In genomic region chr1:97192872-97193572, GRCh38 we compare ENCODE assay signal across 10 cellular contexts.
DNase-seq lines count a peak whose midpoint lies in the region; ATAC-seq and TF ChIP-seq lines count a peak whose summit lies in the region.
"Had no signal": no experiment of that assay in that cellular context is flagged by ENCODE, and none has a peak within 500 bp of the region (broad histone marks: within the 10 kb centered on the region; RNA-seq: fewer than 3 reads in every experiment).

No MANE protein-coding gene starts in this region.

- H3K36me3 Mint-ChIP-seq in activated CD4-positive, alpha-beta T cell treated with anti-CD3 and anti-CD28 coated beads, Interleukin-2, amount 10 ng/mL, durations not matched to agents 24 days and 14 days (ENCODE audit: low read depth) = no peaks in the 10 kb centered on the region

- H3K27ac Mint-ChIP-seq in activated CD4-positive, alpha-beta T cell treated with anti-CD3 and anti-CD28 coated beads, Interleukin-2, amount 10 ng/mL, durations not matched to agents 24 days and 14 days = no peak overlapping the region

- no peaks in the 10 kb centered on the region for H3K27me3 Mint-ChIP-seq in activated CD4-positive, alpha-beta T cell treated with anti-CD3 and anti-CD28 coated beads, Interleukin-2, amount 10 ng/mL, durations not matched to agents 24 days and 14 days

- H3K9me3 ChIP-seq in fibroblast of lung (ENCODE audit: control insufficient read depth, insufficient read depth, low read depth, low read length) = no peaks in the 10 kb centered on the region
- H3K9me3 ChIP-seq: breast epithelium had no signal

- DNase-seq in EH (ENCODE audit: low read depth) (peak; percentile 95), RPMI7951 (ENCODE audit: low read depth) (peak; percentile 91), fibroblast of lung (ENCODE audit: low read depth in 2 of 2) (peak; percentile 95 to 98), pons (ENCODE audit: low spot score) (peak; percentile 58), NCI-H1436 (lab: John Stamatoyannopoulos, UW) (no peak)
- no peak for DNase-seq in activated CD4-positive, alpha-beta T cell treated with anti-CD3 and anti-CD28 coated beads, Interleukin-2, amount 10 ng/mL, durations not matched to agents 24 days and 14 days
- DNase-seq in activated T-cell treated with anti-CD3 and anti-CD28 coated beads, Interleukin-2, amount 50 U/mL, for 1 hour = no peak
- DNase-seq: right cardiac atrium had no signal

- intact Hi-C loops in activated CD4-positive, alpha-beta T cell treated with anti-CD3 and anti-CD28 coated beads, Interleukin-2, amount 10 ng/mL, durations not matched to agents 24 days and 14 days (cut with micrococcal nuclease) = no loop called here

- no peaks in the 10 kb centered on the region for H3K4me1 ChIP-seq in fibroblast of lung (ENCODE audit: control insufficient read depth, extremely low read depth, insufficient read depth, low read length)
- H3K4me1 ChIP-seq: breast epithelium had no signal

- no peaks in the 10 kb centered on the region for H3K9me3 Mint-ChIP-seq in activated CD4-positive, alpha-beta T cell treated with anti-CD3 and anti-CD28 coated beads, Interleukin-2, amount 10 ng/mL, durations not matched to agents 24 days and 14 days

- no peaks in the 10 kb centered on the region for H3K4me1 Mint-ChIP-seq in activated CD4-positive, alpha-beta T cell treated with anti-CD3 and anti-CD28 coated beads, Interleukin-2, amount 10 ng/mL, durations not matched to agents 24 days and 14 days

- H3K4me3 Mint-ChIP-seq in activated CD4-positive, alpha-beta T cell treated with anti-CD3 and anti-CD28 coated beads, Interleukin-2, amount 10 ng/mL, durations not matched to agents 24 days and 14 days = no peak overlapping the region

- no peaks in the 10 kb centered on the region for H3K27me3 ChIP-seq in fibroblast of lung (ENCODE audit: control insufficient read depth, insufficient read depth, low read length)
- H3K27me3 ChIP-seq: breast epithelium had no signal

- H3K79me2 ChIP-seq in fibroblast of lung (ENCODE audit: control insufficient read depth, insufficient read depth, low read length) = no peaks in the 10 kb centered on the region

- no peak overlapping the region for H3K4me3 ChIP-seq in fibroblast of lung (replicated peaks in 1 of 4; ENCODE audit: control extremely low read depth in 1 of 4, insufficient read depth in 1 of 4, low read depth in 3 of 4, low read length in 4 of 4)
- H3K4me3 ChIP-seq: breast epithelium had no signal

- H3K36me3 ChIP-seq in fibroblast of lung (ENCODE audit: control insufficient read depth, insufficient read depth, low read length) = no peaks in the 10 kb centered on the region
- H3K36me3 ChIP-seq: breast epithelium had no signal

- H3K9ac ChIP-seq in fibroblast of lung (ENCODE audit: insufficient read depth, low read length) = no peak overlapping the region

- H4K20me1 ChIP-seq in fibroblast of lung (ENCODE audit: control insufficient read depth, extremely low read depth, insufficient read depth, low read length) = no peaks in the 10 kb centered on the region

- peak overlapping the region; percentile 13 for H3K4me2 ChIP-seq in fibroblast of lung (ENCODE audit: extremely low read depth, insufficient read depth, low read length)

- TF ChIP-seq CTCF in fibroblast of lung (conservative IDR thresholded peaks at IDR 0.05 in 1 of 2, IDR thresholded peaks at IDR 0.05 in 1 of 2; ENCODE audit: low read depth in 1 of 2, low read length in 2 of 2) = peak in 1 of 2 donors; percentile 5

- peak overlapping the region; percentile 4 for H3K27ac ChIP-seq in fibroblast of lung (ENCODE audit: insufficient read depth, low read length)
- H3K27ac ChIP-seq: breast epithelium had no signal

- no peak for ATAC-seq in HG03108 (IDR thresholded peaks at IDR 0.05; ENCODE audit: unreplicated experiment)
- ATAC-seq: right cardiac atrium had no signal

- no peak overlapping the region for H2AFZ ChIP-seq in fibroblast of lung (ENCODE audit: low read length)

Comparison
In these comparisons a context has a peak if more than half of its experiments do, and no peak if none do; other contexts are left out.
1. DNase-seq: peak in EH (single experiment), RPMI7951 (single experiment), fibroblast of lung (2 of 2) and pons (single experiment); none in activated CD4-positive, alpha-beta T cell treated with anti-CD3 and anti-CD28 coated beads, Interleukin-2, amount 10 ng/mL, durations not matched to agents 24 days and 14 days (single experiment), NCI-H1436 (single experiment) and activated T-cell treated with anti-CD3 and anti-CD28 coated beads, Interleukin-2, amount 50 U/mL, for 1 hour (single experiment).